ENCODE assay signal across 25 cellular contexts in the genomic region with DNA sequence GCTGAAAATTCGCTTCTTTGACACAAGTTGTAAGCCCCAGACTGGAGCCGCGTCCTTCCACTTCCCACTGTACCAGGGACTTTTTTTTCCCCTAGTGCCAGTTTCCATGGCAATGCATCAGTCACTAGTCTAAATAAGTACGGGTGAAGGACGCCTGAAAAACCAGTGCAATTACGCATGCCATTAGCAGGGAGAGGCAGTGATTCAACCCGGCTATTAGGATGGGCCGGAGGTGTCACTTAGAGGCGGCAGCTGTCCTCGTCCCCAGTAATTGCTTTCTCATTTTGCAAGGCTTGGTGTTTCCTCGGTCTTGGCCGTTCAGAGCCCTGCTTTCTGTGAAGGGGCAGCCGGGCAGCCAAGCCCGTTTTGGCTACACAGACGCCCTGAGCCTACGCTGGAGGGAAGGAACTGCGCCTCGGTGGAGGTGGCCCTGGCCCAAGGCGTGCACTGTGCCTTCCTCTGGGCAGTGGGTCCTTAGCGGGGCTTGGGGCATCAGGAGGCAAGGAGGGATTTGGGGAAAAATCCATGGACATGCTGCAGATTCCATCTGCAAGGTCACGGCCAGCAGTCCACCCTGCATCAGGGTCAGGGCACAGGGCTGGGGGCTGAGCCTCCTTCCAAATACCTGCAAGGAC.
DNase-seq lines count a peak whose midpoint lies in the region.
"Had no signal": no experiment of that assay in that cellular context is flagged by ENCODE, and none has a peak within 500 bp of the region (broad histone marks: within the 10 kb centered on the region; RNA-seq: fewer than 3 reads in every experiment).

No MANE protein-coding gene starts in this region.

- no peaks in the 10 kb centered on the region for H3K36me3 Mint-ChIP-seq in activated CD4-positive, alpha-beta T cell treated with anti-CD3 and anti-CD28 coated beads, Interleukin-2, amount 10 ng/mL, durations not matched to agents 7 days and 5 days (ENCODE audit: low read depth)
- H3K36me3 Mint-ChIP-seq: activated CD8-positive, alpha-beta memory T cell treated with anti-CD3 and anti-CD28 coated beads, Interleukin-2, amount 10 ng/mL, durations not matched to agents 7 days and 5 days; CD4-positive, alpha-beta memory T cell had no signal

- no peak overlapping the region for H2BK5ac ChIP-seq in mesenchymal stem cell (ENCODE audit: low read depth, low read length, poor library complexity, severe bottlenecking)

- no peak overlapping the region for H4K91ac ChIP-seq in mesenchymal stem cell (ENCODE audit: low read length)

- H3K4ac ChIP-seq in mesenchymal stem cell (ENCODE audit: low read depth in 1 of 2, low read length in 2 of 2), result no peak overlapping the region

- H3K79me1 ChIP-seq in mesenchymal stem cell (replicated peaks; ENCODE audit: low read length, poor library complexity, severe bottlenecking), result no peaks in the 10 kb centered on the region

- H3K36me3 ChIP-seq in mesenchymal stem cell (ENCODE audit: control insufficient read depth in 1 of 2, insufficient read depth in 2 of 2, low read depth in 1 of 2, low read length in 2 of 2), result no peaks in the 10 kb centered on the region
- H3K36me3 ChIP-seq: brain microvascular endothelial cell, heart left ventricle, prostate gland, tibial artery had no signal

- POLR2A ChIA-PET in activated CD4-positive, alpha-beta T cell treated with anti-CD3 and anti-CD28 coated beads, Interleukin-2, amount 10 ng/mL, durations not matched to agents 7 days and 5 days (lab: Charles Lee), result no interaction called here

- H2BK120ac ChIP-seq in mesenchymal stem cell (ENCODE audit: low read depth, low read length), result no peak overlapping the region

- H3K14ac ChIP-seq in mesenchymal stem cell (ENCODE audit: low read length in 2 of 2), result no peak overlapping the region

- no peaks in the 10 kb centered on the region for H3K9me3 Mint-ChIP-seq in activated CD4-positive, alpha-beta T cell treated with anti-CD3 and anti-CD28 coated beads, Interleukin-2, amount 10 ng/mL, durations not matched to agents 7 days and 5 days
- H3K9me3 Mint-ChIP-seq: activated B cell treated with CpG ODN at 0.5 μM for 24 hours; stimulated activated naive CD8-positive, alpha-beta T cell treated with anti-CD3 and anti-CD28 coated beads, Interleukin-15, amount 100 ng/mL, for 72 hours had no signal

- DNase-seq in NCI-H748 (lab: John Stamatoyannopoulos, UW; ENCODE audit: unreplicated experiment), result peak; percentile 57
- no peak for DNase-seq in NCI-H748 treated with DMSO at 0.1 percent for 48 hours (lab: John Stamatoyannopoulos, UW)
- peak; percentile 46 for DNase-seq in T1000 (lab: John Stamatoyannopoulos, UW)
- peak; percentile 41 for DNase-seq in mesenchymal stem cell
- peak; percentile 55 for DNase-seq in superior temporal gyrus (ENCODE audit: extremely low spot score)
- DNase-seq in iPS-NIHi11 (ENCODE audit: low spot score), result no peak
- DNase-seq in activated CD4-positive, alpha-beta T cell treated with anti-CD3 and anti-CD28 coated beads, Interleukin-2, amount 10 ng/mL, durations not matched to agents 7 days and 5 days, result no peak
- DNase-seq in NCI-H1105 (lab: John Stamatoyannopoulos, UW), result no peak
- DNase-seq: activated B cell treated with CpG ODN at 0.5 μM for 24 hours; activated CD8-positive, alpha-beta memory T cell treated with anti-CD3 and anti-CD28 coated beads, Interleukin-2, amount 10 ng/mL, durations not matched to agents 7 days and 5 days; activated naive CD4-positive, alpha-beta T cell; activated T-cell treated with anti-CD3 and anti-CD28 coated beads, Interleukin-2, amount 50 U/mL, for 48 hours; AML-193; brain microvascular endothelial cell; CD4-positive, alpha-beta memory T cell; effector CD8-positive, alpha-beta T cell; heart left ventricle; Kasumi-1; kidney glomerular epithelial cell; NCI-H1092; NCI-H2081 treated with DMSO at 0.1 percent for 48 hours; stimulated activated naive CD8-positive, alpha-beta T cell treated with anti-CD3 and anti-CD28 coated beads, Interleukin-15, amount 100 ng/mL, for 72 hours; SW 1271; tibial artery had no signal

- H3K4me1 Mint-ChIP-seq in activated CD4-positive, alpha-beta T cell treated with anti-CD3 and anti-CD28 coated beads, Interleukin-2, amount 10 ng/mL, durations not matched to agents 7 days and 5 days, result no peaks in the 10 kb centered on the region
- H3K4me1 Mint-ChIP-seq: activated B cell treated with CpG ODN at 0.5 μM for 24 hours; CD4-positive, alpha-beta memory T cell; stimulated activated naive CD8-positive, alpha-beta T cell treated with anti-CD3 and anti-CD28 coated beads, Interleukin-15, amount 100 ng/mL, for 72 hours had no signal

- no peak overlapping the region for H3K4me3 ChIP-seq in mesenchymal stem cell (ENCODE audit: insufficient read depth in 1 of 2, low read depth in 1 of 2, low read length in 2 of 2)
- H3K4me3 ChIP-seq: heart left ventricle, prostate gland, tibial artery had no signal

- H3K9ac ChIP-seq in mesenchymal stem cell (ENCODE audit: low read length), result no peak overlapping the region

- no peaks in the 10 kb centered on the region for H3K27me3 Mint-ChIP-seq in activated CD4-positive, alpha-beta T cell treated with anti-CD3 and anti-CD28 coated beads, Interleukin-2, amount 10 ng/mL, durations not matched to agents 7 days and 5 days

- no peak overlapping the region for H3K23ac ChIP-seq in mesenchymal stem cell (ENCODE audit: low read length in 2 of 2)

- H2AFZ ChIP-seq in mesenchymal stem cell (ENCODE audit: low read depth, low read length), result no peak overlapping the region

- no peak overlapping the region for H3K27ac ChIP-seq in mesenchymal stem cell (ENCODE audit: low read length, poor library complexity, severe bottlenecking)
- H3K27ac ChIP-seq: brain microvascular endothelial cell, heart left ventricle, prostate gland, tibial artery had no signal

- H3K9me3 ChIP-seq in mesenchymal stem cell (ENCODE audit: control insufficient read depth, low read length), result no peaks in the 10 kb centered on the region
- H3K9me3 ChIP-seq: heart left ventricle, prostate gland, tibial artery had no signal

- H3K4me2 ChIP-seq in mesenchymal stem cell (ENCODE audit: low read length, poor library complexity, severe bottlenecking), result no peak overlapping the region

- no peaks in the 10 kb centered on the region for H3K4me1 ChIP-seq in mesenchymal stem cell (ENCODE audit: control insufficient read depth, insufficient read depth, low read depth, low read length)
- H3K4me1 ChIP-seq: heart left ventricle, prostate gland, tibial artery had no signal

- no peak overlapping the region for H2BK15ac ChIP-seq in mesenchymal stem cell (ENCODE audit: low read depth, poor library complexity, severe bottlenecking)

- no peak overlapping the region for H3K4me3 Mint-ChIP-seq in activated CD4-positive, alpha-beta T cell treated with anti-CD3 and anti-CD28 coated beads, Interleukin-2, amount 10 ng/mL, durations not matched to agents 7 days and 5 days
- H3K4me3 Mint-ChIP-seq: activated B cell treated with CpG ODN at 0.5 μM for 24 hours; activated CD8-positive, alpha-beta memory T cell treated with anti-CD3 and anti-CD28 coated beads, Interleukin-2, amount 10 ng/mL, durations not matched to agents 7 days and 5 days; CD4-positive, alpha-beta memory T cell; stimulated activated naive CD8-positive, alpha-beta T cell treated with anti-CD3 and anti-CD28 coated beads, Interleukin-15, amount 100 ng/mL, for 72 hours had no signal

- no peak overlapping the region for H2AK5ac ChIP-seq in mesenchymal stem cell (ENCODE audit: low read length, severe bottlenecking)

- WGBS in mesenchymal stem cell, result 78% methylated on average over 21 of the region's 21 CpGs

- H3K27me3 ChIP-seq in mesenchymal stem cell (ENCODE audit: control insufficient read depth in 1 of 2, insufficient read depth in 1 of 2, low read length in 2 of 2), result peaks cover 4 to 66% of the 10 kb centered on the region in 2 experiments
- H3K27me3 ChIP-seq: brain microvascular endothelial cell had no signal

- no peak overlapping the region for H3K18ac ChIP-seq in mesenchymal stem cell (ENCODE audit: low read depth in 1 of 2, low read length in 2 of 2)

- CTCF ChIA-PET in activated CD4-positive, alpha-beta T cell treated with anti-CD3 and anti-CD28 coated beads, Interleukin-2, amount 10 ng/mL, durations not matched to agents 7 days and 5 days (lab: Charles Lee), result no interaction called here

- H3K27ac Mint-ChIP-seq in activated CD4-positive, alpha-beta T cell treated with anti-CD3 and anti-CD28 coated beads, Interleukin-2, amount 10 ng/mL, durations not matched to agents 7 days and 5 days, result no peak overlapping the region
- H3K27ac Mint-ChIP-seq: activated B cell treated with CpG ODN at 0.5 μM for 24 hours; activated CD8-positive, alpha-beta memory T cell treated with anti-CD3 and anti-CD28 coated beads, Interleukin-2, amount 10 ng/mL, durations not matched to agents 7 days and 5 days; CD4-positive, alpha-beta memory T cell; stimulated activated naive CD8-positive, alpha-beta T cell treated with anti-CD3 and anti-CD28 coated beads, Interleukin-15, amount 100 ng/mL, for 72 hours had no signal

- H2BK12ac ChIP-seq in mesenchymal stem cell (ENCODE audit: low read length in 2 of 2), result no peak overlapping the region

- H4K8ac ChIP-seq in mesenchymal stem cell (ENCODE audit: low read length), result no peak overlapping the region

Comparison
In these comparisons a context has a peak if more than half of its experiments do, and no peak if none do; other contexts are left out.
1. DNase-seq: peak in NCI-H748 (single experiment), T1000 (single experiment), mesenchymal stem cell (single experiment) and superior temporal gyrus (single experiment); none in NCI-H748 treated with DMSO at 0.1 percent for 48 hours (single experiment), iPS-NIHi11 (single experiment), activated CD4-positive, alpha-beta T cell treated with anti-CD3 and anti-CD28 coated beads, Interleukin-2, amount 10 ng/mL, durations not matched to agents 7 days and 5 days (single experiment) and NCI-H1105 (single experiment).